ENCODE assay signal across 17 cellular contexts in the genomic region with DNA sequence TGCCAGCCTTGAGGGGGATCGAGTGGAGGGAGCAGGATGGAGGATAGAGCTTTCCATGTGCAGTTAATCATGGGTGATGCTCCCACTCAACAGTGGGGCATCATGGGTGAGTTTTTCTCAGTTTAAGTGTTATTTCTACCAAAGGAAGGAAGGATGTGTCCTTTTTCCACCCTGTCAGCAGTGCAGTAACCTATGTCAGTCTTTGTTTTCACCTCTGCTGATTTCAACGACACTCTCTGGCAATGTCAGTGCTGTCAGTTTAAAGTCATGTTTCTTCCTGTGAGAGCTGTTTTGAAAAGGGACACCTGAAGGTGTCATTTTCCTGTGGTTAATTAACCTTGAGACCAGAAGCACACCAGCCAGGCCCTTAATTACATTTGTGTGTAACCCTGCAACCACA.
"Had no signal": no experiment of that assay in that cellular context is flagged by ENCODE, and none has a peak within 500 bp of the region (broad histone marks: within the 10 kb centered on the region; RNA-seq: fewer than 3 reads in every experiment).

No MANE protein-coding gene starts in this region.

- ATAC-seq: activated CD8-positive, alpha-beta T cell treated with anti-CD3 and anti-CD28 coated beads, Interleukin-2, amount 10 ng/mL, durations not matched to agents 7 days and 5 days; mucosa of descending colon; naive thymus-derived CD4-positive, alpha-beta T cell; stimulated activated naive B cell treated with anti-CD40 and anti-IgM and Interleukin-4, amounts not matched to agents 10 μg/mL and 1 μg/mL and 100 μg/mL, for 72 hours had no signal

- DNase-seq: activated CD4-positive, alpha-beta T cell treated with anti-CD3 and anti-CD28 coated beads for 48 hours; activated CD8-positive, alpha-beta memory T cell treated with anti-CD3 and anti-CD28 coated beads, Interleukin-2, amount 50 U/mL, for 4 hours; activated CD8-positive, alpha-beta T cell treated with anti-CD3 and anti-CD28 coated beads, Interleukin-2, amount 10 ng/mL, durations not matched to agents 7 days and 5 days; activated gamma-delta T cell treated with Interleukin-2 at 50 U/mL for 16 hours; activated naive CD8-positive, alpha-beta T cell treated with anti-CD3 and anti-CD28 coated beads, Interleukin-2, amount 10 ng/mL, durations not matched to agents 7 days and 5 days; brain microvascular endothelial cell; effector CD8-positive, alpha-beta T cell; esophagus squamous epithelium; hippocampal formation; kidney; left ventricle myocardium inferior; mucosa of descending colon; naive thymus-derived CD4-positive, alpha-beta T cell; stimulated activated CD4-positive, alpha-beta T cell treated with anti-CD3 and anti-CD28 coated beads, Interleukin-15, amount 100 ng/mL, for 24 hours; stimulated activated CD4-positive, alpha-beta T cell treated with anti-CD3 and anti-CD28 coated beads, Interleukin-4, amount 100 ng/mL, for 1 hour; stimulated activated naive B cell treated with anti-CD40 and anti-IgM and Interleukin-4, amounts not matched to agents 10 μg/mL and 1 μg/mL and 100 μg/mL, for 72 hours; thyroid gland had no signal
